Comparison of ENCODE assay signal across 9 cellular contexts in genomic region chr3:184186902-184187207, GRCh38. TPM values are rescaled to one million over a fixed set of nuclear protein-coding genes. Genes with fewer than 3 reads are reported as not detected.
DNase-seq lines count a peak whose midpoint lies in the region; ATAC-seq and FAIRE-seq lines count a peak whose summit lies in the region.
"Had no signal": no experiment of that assay in that cellular context is flagged by ENCODE, and none has a peak within 500 bp of the region (broad histone marks: within the 10 kb centered on the region; RNA-seq: fewer than 3 reads in every experiment).

No MANE protein-coding gene starts in this region.

- H3K4me3 ChIP-seq in iPS-18c (ENCODE audit: insufficient read depth, low read depth, low read length), result peak overlapping the region; percentile 98

- H3K9me3 ChIP-seq in iPS-18c (ENCODE audit: control insufficient read depth, insufficient read depth, low read length), result no peaks in the 10 kb centered on the region

- peak; percentile 31 for DNase-seq in SIG-M5 treated with dmso at 0.1 percent for 504 hours (lab: John Stamatoyannopoulos, UW; ENCODE audit: unreplicated experiment)
- no peak for DNase-seq in SIG-M5 (lab: John Stamatoyannopoulos, UW)
- no peak for DNase-seq in activated T-helper 1 cell treated with anti-CD3 and anti-CD28 coated beads, Interleukin-12 subunit alpha, Interleukin-12 subunit beta, Interleukin-2, Interleukin-4 antibody, amounts not matched to agents 30 ng/mL and 10 ng/mL and 1 ng/mL, durations not matched to agents 14 hours and 24 hours and 36 hours (ENCODE audit: low spot score)
- DNase-seq in stimulated activated naive CD8-positive, alpha-beta T cell treated with anti-CD3 and anti-CD28 coated beads, Interleukin-15, amount 100 ng/mL, for 72 hours, result no peak
- no peak for DNase-seq in GDM1 (lab: John Stamatoyannopoulos, UW)
- DNase-seq in urothelium cell line (ENCODE audit: low spot score), result no peak
- DNase-seq in foreskin melanocyte, result no peak

- no peak for ATAC-seq in stimulated activated naive CD8-positive, alpha-beta T cell treated with anti-CD3 and anti-CD28 coated beads, Interleukin-15, amount 100 ng/mL, for 72 hours

- H3K36me3 Mint-ChIP-seq in activated T-helper 1 cell treated with anti-CD3 and anti-CD28 coated beads, Interleukin-12 subunit alpha, Interleukin-12 subunit beta, Interleukin-2, Interleukin-4 antibody, amounts not matched to agents 30 ng/mL and 10 ng/mL and 1 ng/mL, durations not matched to agents 14 hours and 24 hours and 36 hours (ENCODE audit: low read depth), result peaks cover 37% of the 10 kb centered on the region

- intact Hi-C loops in activated T-helper 1 cell treated with anti-CD3 and anti-CD28 coated beads, Interleukin-12 subunit alpha, Interleukin-12 subunit beta, Interleukin-2, Interleukin-4 antibody, amounts not matched to agents 30 ng/mL and 10 ng/mL and 1 ng/mL, durations not matched to agents 14 hours and 24 hours and 36 hours (cut with micrococcal nuclease), result loop anchor here (1.0 to 5.0 kb wide), 9 partner anchors 52 to 1088 kb away; partner anchors contain the start of genes ABCC5, EEF1AKMT4, EIF2B5 and EIF4G1

- peak overlapping the region; percentile 98 for H3K4me3 Mint-ChIP-seq in activated T-helper 1 cell treated with anti-CD3 and anti-CD28 coated beads, Interleukin-12 subunit alpha, Interleukin-12 subunit beta, Interleukin-2, Interleukin-4 antibody, amounts not matched to agents 30 ng/mL and 10 ng/mL and 1 ng/mL, durations not matched to agents 14 hours and 24 hours and 36 hours
- peak overlapping the region; percentile 87 to 89 for H3K4me3 Mint-ChIP-seq in stimulated activated naive CD8-positive, alpha-beta T cell treated with anti-CD3 and anti-CD28 coated beads, Interleukin-15, amount 100 ng/mL, for 72 hours

- H3K4me1 Mint-ChIP-seq in activated T-helper 1 cell treated with anti-CD3 and anti-CD28 coated beads, Interleukin-12 subunit alpha, Interleukin-12 subunit beta, Interleukin-2, Interleukin-4 antibody, amounts not matched to agents 30 ng/mL and 10 ng/mL and 1 ng/mL, durations not matched to agents 14 hours and 24 hours and 36 hours (ENCODE audit: low read depth), result peaks cover 25% of the 10 kb centered on the region
- peaks cover 49% of the 10 kb centered on the region for H3K4me1 Mint-ChIP-seq in stimulated activated naive CD8-positive, alpha-beta T cell treated with anti-CD3 and anti-CD28 coated beads, Interleukin-15, amount 100 ng/mL, for 72 hours

- peak overlapping the region; percentile 89 for H3K27ac Mint-ChIP-seq in activated T-helper 1 cell treated with anti-CD3 and anti-CD28 coated beads, Interleukin-12 subunit alpha, Interleukin-12 subunit beta, Interleukin-2, Interleukin-4 antibody, amounts not matched to agents 30 ng/mL and 10 ng/mL and 1 ng/mL, durations not matched to agents 14 hours and 24 hours and 36 hours
- H3K27ac Mint-ChIP-seq in stimulated activated naive CD8-positive, alpha-beta T cell treated with anti-CD3 and anti-CD28 coated beads, Interleukin-15, amount 100 ng/mL, for 72 hours, result peak overlapping the region; percentile 97 to 98

- H3K27me3 Mint-ChIP-seq in activated T-helper 1 cell treated with anti-CD3 and anti-CD28 coated beads, Interleukin-12 subunit alpha, Interleukin-12 subunit beta, Interleukin-2, Interleukin-4 antibody, amounts not matched to agents 30 ng/mL and 10 ng/mL and 1 ng/mL, durations not matched to agents 14 hours and 24 hours and 36 hours (ENCODE audit: insufficient read depth), result no peaks in the 10 kb centered on the region
- no peaks in the 10 kb centered on the region for H3K27me3 Mint-ChIP-seq in stimulated activated naive CD8-positive, alpha-beta T cell treated with anti-CD3 and anti-CD28 coated beads, Interleukin-15, amount 100 ng/mL, for 72 hours

- no peak for FAIRE-seq in urothelium cell line (lab: Jason Lieb, UNC)

- H3K9me3 Mint-ChIP-seq in activated T-helper 1 cell treated with anti-CD3 and anti-CD28 coated beads, Interleukin-12 subunit alpha, Interleukin-12 subunit beta, Interleukin-2, Interleukin-4 antibody, amounts not matched to agents 30 ng/mL and 10 ng/mL and 1 ng/mL, durations not matched to agents 14 hours and 24 hours and 36 hours, result no peaks in the 10 kb centered on the region
- H3K9me3 Mint-ChIP-seq in stimulated activated naive CD8-positive, alpha-beta T cell treated with anti-CD3 and anti-CD28 coated beads, Interleukin-15, amount 100 ng/mL, for 72 hours, result no peaks in the 10 kb centered on the region

RNA-seq across cellular contexts. Expression of gene ABCF3, which starts 0.9 kb away (rescaled TPM):
- total RNA-seq in activated T-helper 1 cell treated with anti-CD3 and anti-CD28 coated beads, Interleukin-12 subunit alpha, Interleukin-12 subunit beta, Interleukin-2, Interleukin-4 antibody, amounts not matched to agents 30 ng/mL and 10 ng/mL and 1 ng/mL, durations not matched to agents 14 hours and 24 hours and 36 hours, result 75.2 and 76.4 TPM in 2 replicates

RNA-seq across cellular contexts. Expression of gene AP2M1, which starts 12.2 kb away (rescaled TPM):
- total RNA-seq in activated T-helper 1 cell treated with anti-CD3 and anti-CD28 coated beads, Interleukin-12 subunit alpha, Interleukin-12 subunit beta, Interleukin-2, Interleukin-4 antibody, amounts not matched to agents 30 ng/mL and 10 ng/mL and 1 ng/mL, durations not matched to agents 14 hours and 24 hours and 36 hours, result 235 and 238 TPM in 2 replicates

RNA-seq across cellular contexts. Expression of gene DVL3, which starts 31.7 kb away (rescaled TPM):
- 59.4 and 61.5 TPM in 2 replicates for total RNA-seq in activated T-helper 1 cell treated with anti-CD3 and anti-CD28 coated beads, Interleukin-12 subunit alpha, Interleukin-12 subunit beta, Interleukin-2, Interleukin-4 antibody, amounts not matched to agents 30 ng/mL and 10 ng/mL and 1 ng/mL, durations not matched to agents 14 hours and 24 hours and 36 hours

RNA-seq across cellular contexts. Expression of gene VWA5B2, which starts 42.5 kb away (rescaled TPM):
- total RNA-seq in activated T-helper 1 cell treated with anti-CD3 and anti-CD28 coated beads, Interleukin-12 subunit alpha, Interleukin-12 subunit beta, Interleukin-2, Interleukin-4 antibody, amounts not matched to agents 30 ng/mL and 10 ng/mL and 1 ng/mL, durations not matched to agents 14 hours and 24 hours and 36 hours, result not detected in 2 replicates
- total RNA-seq: LHCN-M2 had no signal

RNA-seq across cellular contexts. Expression of gene EIF2B5, which starts 51.7 kb away (rescaled TPM):
- 75.6 and 75.9 TPM in 2 replicates for total RNA-seq in activated T-helper 1 cell treated with anti-CD3 and anti-CD28 coated beads, Interleukin-12 subunit alpha, Interleukin-12 subunit beta, Interleukin-2, Interleukin-4 antibody, amounts not matched to agents 30 ng/mL and 10 ng/mL and 1 ng/mL, durations not matched to agents 14 hours and 24 hours and 36 hours
